ENCODE assay signal across 33 cellular contexts in the genomic region with DNA sequence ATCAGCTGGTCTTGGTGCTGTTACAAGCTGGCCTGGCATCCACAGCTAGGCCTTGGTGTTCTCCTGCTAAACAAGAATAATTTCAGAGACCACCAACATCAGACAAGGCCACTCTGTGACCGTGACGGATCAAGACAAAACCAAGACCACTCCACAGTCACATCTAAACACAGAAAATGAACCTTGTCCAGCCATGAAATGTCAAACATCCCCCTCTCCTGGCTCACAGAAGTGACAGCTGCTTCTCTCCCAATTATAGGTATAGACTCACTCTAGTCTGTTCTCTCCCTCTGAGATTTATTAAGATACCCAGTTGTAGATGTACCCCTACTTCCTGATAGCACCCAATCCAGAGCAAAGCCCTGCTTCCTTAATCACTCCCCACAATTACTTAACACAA. TPM values are rescaled to one million over a fixed set of nuclear protein-coding genes. Genes with fewer than 3 reads are reported as not detected.
A peak's percentile ranks its signal among the peaks of the same experiment; 100 is the strongest.
DNase-seq lines count a peak whose midpoint lies in the region; ATAC-seq, FAIRE-seq and TF ChIP-seq lines count a peak whose summit lies in the region.
"Had no signal": no experiment of that assay in that cellular context is flagged by ENCODE, and none has a peak within 500 bp of the region (broad histone marks: within the 10 kb centered on the region; RNA-seq: fewer than 3 reads in every experiment).

No MANE protein-coding gene starts in this region.

- DNase-seq in NCI-H1436 (lab: John Stamatoyannopoulos, UW) (peak; percentile 6), NCI-H1436 treated with DMSO at 0.1 percent for 48 hours (lab: John Stamatoyannopoulos, UW) (no peak), GM19239 (ENCODE audit: insufficient read length, low spot score) (no peak), NCI-H82 treated with DMSO at 0.1 percent for 48 hours (lab: John Stamatoyannopoulos, UW; ENCODE audit: unreplicated experiment) (peak; percentile 79), bronchial epithelial cell (ENCODE audit: low read depth) (no peak), occipital lobe (lab: John Stamatoyannopoulos, UW) (no peak), SHP77 treated with DMSO at 0.1 percent for 48 hours (lab: John Stamatoyannopoulos, UW) (no peak)
- DNase-seq: activated naive CD4-positive, alpha-beta T cell treated with anti-CD3 and anti-CD28 coated beads, Interleukin-2, amount 50 U/mL, for 16 hours; AML-193; amniotic stem cell; cerebellar nuclear complex; dermis blood vessel endothelial cell; endodermal cell; glutamatergic neuron; left lung; mesenchymal stem cell; MV-4-11; NCI-H1694; NCI-H345; OCI-M1; retina; SK-N-SH; stimulated activated naive CD4-positive, alpha-beta T cell treated with Interleukin-2 at 50 U/mL for 16 hours; T-helper 17 cell; testis had no signal

- no peaks in the 10 kb centered on the region for H3K36me3 ChIP-seq in bronchial epithelial cell (ENCODE audit: control insufficient read depth, insufficient read depth, low read length)
- H3K36me3 ChIP-seq: left lung, neural progenitor cell had no signal

- TF ChIP-seq CTCF in bronchial epithelial cell (IDR thresholded peaks at IDR 0.05; ENCODE audit: insufficient read depth, low read length, severe bottlenecking): no peak

- H3K4me3 ChIP-seq in bronchial epithelial cell (ENCODE audit: low read depth, low read length): no peak overlapping the region
- H3K4me3 ChIP-seq: left lung, neural progenitor cell, smooth muscle cell, testis had no signal

- FAIRE-seq in GM19239 (lab: Jason Lieb, UNC) (peak; percentile 69), bronchial epithelial cell (lab: Jason Lieb, UNC) (peak; percentile 7)
- FAIRE-seq: islet of Langerhans, TTC549 had no signal

- H3K27me3 ChIP-seq in bronchial epithelial cell (ENCODE audit: control insufficient read depth, insufficient read depth, low read length): no peaks in the 10 kb centered on the region
- H3K27me3 ChIP-seq: left lung, neural progenitor cell, testis had no signal

- ATAC-seq in GM21717 (IDR thresholded peaks at IDR 0.05; ENCODE audit: unreplicated experiment): no peak
- ATAC-seq: activated T-helper 17 cell treated with anti-CD3 and anti-CD28 coated beads, Interleukin-2, amount 50 U/mL, for 72 hours; esophagus mucosa; left lung; T-helper 17 cell had no signal

RNA-seq across cellular contexts. Expression of a gene that starts 40.4 kb away (rescaled TPM):
- total RNA-seq in bronchial epithelial cell: under 0.01 TPM in 1 of 2 replicates, not detected in the other
- 1.9 TPM for total RNA-seq in occipital lobe
- total RNA-seq: dermis blood vessel endothelial cell, G401 had no signal

Comparison
In these comparisons a context has a peak if more than half of its experiments do, and no peak if none do; other contexts are left out.
1. DNase-seq: peak in NCI-H1436 (single experiment) and NCI-H82 treated with DMSO at 0.1 percent for 48 hours (single experiment); none in NCI-H1436 treated with DMSO at 0.1 percent for 48 hours (single experiment), GM19239 (single experiment), bronchial epithelial cell (single experiment), occipital lobe (single experiment) and SHP77 treated with DMSO at 0.1 percent for 48 hours (single experiment).